In the genomic region with DNA sequence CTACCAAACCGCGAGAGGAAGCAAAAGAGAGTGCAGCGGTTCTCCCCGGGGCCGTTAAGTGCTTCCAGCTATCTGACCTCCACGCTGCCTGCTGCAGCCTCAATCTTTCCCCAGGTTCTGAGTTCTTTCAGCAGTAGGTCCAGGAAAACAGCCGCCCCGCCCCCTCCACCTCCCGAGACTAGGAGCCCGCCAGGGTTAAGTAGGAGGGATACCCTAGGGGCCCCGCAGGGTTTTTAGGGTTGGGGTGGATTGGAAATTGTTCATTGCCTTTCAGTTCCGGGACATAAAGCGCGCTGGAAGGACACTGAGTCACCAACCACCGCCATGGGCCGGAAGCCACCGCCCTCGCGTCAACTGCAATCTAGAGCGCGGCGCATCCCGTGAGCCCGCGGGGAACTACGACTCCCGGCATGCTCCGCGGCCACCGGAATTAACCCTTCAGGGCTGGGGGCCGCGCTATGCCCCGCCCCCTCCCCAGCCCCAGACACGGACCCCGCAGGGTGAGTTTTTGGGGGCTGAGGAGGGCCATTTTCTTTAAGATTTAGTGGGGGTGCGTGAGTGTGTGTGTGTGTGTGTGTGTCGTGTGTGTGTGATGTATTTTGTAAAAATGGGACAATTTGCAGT, we compare ENCODE assay signal across 1 cellular context.
A peak's percentile ranks its signal among the peaks of the same experiment; 100 is the strongest.
TF ChIP-seq lines count a peak whose summit lies in the region.

TSS of gene MYL6B (plus strand) at position 456 of the 624 bp plus-strand sequence. CDS start 1,332 bp downstream, outside the sequence.

TF ChIP-seq in HepG2, 621 proteins besides CTCF, POLR2A, EP300 and RAD21 (continued from another document and continues in another):
- no peak for TF ChIP-seq ZNF782 (CRISPR knock-in tag; IDR thresholded peaks at IDR 0.05; ENCODE audit: borderline replicate concordance)
- TF ChIP-seq LRRFIP1 (CRISPR knock-in tag; conservative IDR thresholded peaks at IDR 0.05): no peak
- no peak for TF ChIP-seq ZNF326 (CRISPR knock-in tag; IDR thresholded peaks at IDR 0.05; ENCODE audit: borderline replicate concordance)
- peak; percentile 81 for TF ChIP-seq GABPA (IDR thresholded peaks at IDR 0.05; ENCODE audit: low read depth, low read length)
- peak; percentile 92 for TF ChIP-seq GABPA (CRISPR knock-in tag; IDR thresholded peaks at IDR 0.05; ENCODE audit: low read depth)
- peak; percentile 95 for TF ChIP-seq NR2C2 (CRISPR knock-in tag; IDR thresholded peaks at IDR 0.05; ENCODE audit: borderline replicate concordance)
- peak; percentile 58; the same call in 1 of the 2 replicates for TF ChIP-seq CREB1 (IDR thresholded peaks at IDR 0.05)
- peak; percentile 68 for TF ChIP-seq CREB1 (CRISPR knock-in tag; IDR thresholded peaks at IDR 0.05)
- TF ChIP-seq ZNF788 (CRISPR knock-in tag; IDR thresholded peaks at IDR 0.05; ENCODE audit: borderline replicate concordance): peak; percentile 74
- TF ChIP-seq ZNF501 (CRISPR knock-in tag; IDR thresholded peaks at IDR 0.05): no peak
- no peak for TF ChIP-seq PRDM15 (CRISPR knock-in tag; IDR thresholded peaks at IDR 0.05)
- TF ChIP-seq ZNF143 (CRISPR knock-in tag; IDR thresholded peaks at IDR 0.05): peak; percentile 94
- TF ChIP-seq NCOR1 (IDR thresholded peaks at IDR 0.05; ENCODE audit: borderline replicate concordance, low read length): no peak; the same call in 1 of the 2 replicates
- 0 out of 2 replicates have a peak, but pooled peaks have one; percentile 22 for TF ChIP-seq ARHGAP35 (CRISPR knock-in tag; IDR thresholded peaks at IDR 0.05; ENCODE audit: borderline replicate concordance)
- no peak for TF ChIP-seq FOSL1 (CRISPR knock-in tag; IDR thresholded peaks at IDR 0.05; ENCODE audit: borderline replicate concordance)
- no peak for TF ChIP-seq FOXJ3 (CRISPR knock-in tag; IDR thresholded peaks at IDR 0.05; ENCODE audit: borderline replicate concordance)
- no peak for TF ChIP-seq ZNF44 (CRISPR knock-in tag; IDR thresholded peaks at IDR 0.05)
- TF ChIP-seq, protein P1, sequence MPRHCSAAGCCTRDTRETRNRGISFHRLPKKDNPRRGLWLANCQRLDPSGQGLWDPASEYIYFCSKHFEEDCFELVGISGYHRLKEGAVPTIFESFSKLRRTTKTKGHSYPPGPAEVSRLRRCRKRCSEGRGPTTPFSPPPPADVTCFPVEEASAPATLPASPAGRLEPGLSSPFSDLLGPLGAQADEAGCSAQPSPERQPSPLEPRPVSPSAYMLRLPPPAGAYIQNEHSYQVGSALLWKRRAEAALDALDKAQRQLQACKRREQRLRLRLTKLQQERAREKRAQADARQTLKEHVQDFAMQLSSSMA (CRISPR knock-in tag; IDR thresholded peaks at IDR 0.05): peak; percentile 81; the same call in 1 of the 2 replicates
- TF ChIP-seq ZNF274 (CRISPR knock-in tag; IDR thresholded peaks at IDR 0.05): no peak
- TF ChIP-seq ZBTB26 (CRISPR knock-in tag; IDR thresholded peaks at IDR 0.05; ENCODE audit: borderline replicate concordance): peak; percentile 80; the same call in 1 of the 2 replicates
- TF ChIP-seq ZNF33B (CRISPR knock-in tag; IDR thresholded peaks at IDR 0.05): no peak
- TF ChIP-seq PPARG (CRISPR knock-in tag; conservative IDR thresholded peaks at IDR 0.05): 0 out of 2 replicates have a peak, but pooled peaks have one; percentile 11
- TF ChIP-seq ZNF264 (CRISPR knock-in tag; IDR thresholded peaks at IDR 0.05): no peak
- peak; percentile 73 for TF ChIP-seq ZFP91 (CRISPR knock-in tag; IDR thresholded peaks at IDR 0.05; ENCODE audit: borderline replicate concordance)
- peak; percentile 61 for TF ChIP-seq ASH2L (IDR thresholded peaks at IDR 0.05; ENCODE audit: insufficient read length, low read depth, low read length)
- TF ChIP-seq HCFC1 (IDR thresholded peaks at IDR 0.05; ENCODE audit: low read depth, low read length): peak; percentile 91
- peak; percentile 82; the same call in 1 of the 2 replicates for TF ChIP-seq POLR2AphosphoS5 (IDR thresholded peaks at IDR 0.05; ENCODE audit: low read depth, low read length)
- peak; percentile 69; the same call in 1 of the 2 replicates for TF ChIP-seq KDM5A (IDR thresholded peaks at IDR 0.05; ENCODE audit: borderline replicate concordance, low read length)
- TF ChIP-seq RXRB (CRISPR knock-in tag; IDR thresholded peaks at IDR 0.05; ENCODE audit: borderline replicate concordance): peak; percentile 45
- peak; percentile 55; the same call in 1 of the 2 replicates for TF ChIP-seq SP5 (CRISPR knock-in tag; IDR thresholded peaks at IDR 0.05; ENCODE audit: borderline replicate concordance, low read depth)
- 0 out of 2 replicates have a peak, but pooled peaks have one; percentile 52 for TF ChIP-seq HDAC2 (CRISPR knock-in tag; IDR thresholded peaks at IDR 0.05)
- peak; percentile 60 for TF ChIP-seq RXRA (CRISPR knock-in tag; IDR thresholded peaks at IDR 0.05)
- TF ChIP-seq ZNF414 (CRISPR knock-in tag; IDR thresholded peaks at IDR 0.05): no peak
- 0 out of 2 replicates have a peak, but pooled peaks have one; percentile 56 for TF ChIP-seq BRD4 (CRISPR knock-in tag; IDR thresholded peaks at IDR 0.05)
- TF ChIP-seq SAP130 (CRISPR knock-in tag; IDR thresholded peaks at IDR 0.05; ENCODE audit: low read depth): peak; percentile 86
- peak; percentile 67; the same call in 1 of the 2 replicates for TF ChIP-seq ZFP90 (CRISPR knock-in tag; IDR thresholded peaks at IDR 0.05; ENCODE audit: borderline replicate concordance)
- 0 out of 2 replicates have a peak, but pooled peaks have one; percentile 48 for TF ChIP-seq ZNF589 (CRISPR knock-in tag; conservative IDR thresholded peaks at IDR 0.05)
- TF ChIP-seq GFI1 (CRISPR knock-in tag; IDR thresholded peaks at IDR 0.05; ENCODE audit: borderline replicate concordance): 0 out of 2 replicates have a peak, but pooled peaks have one; percentile 26
- TF ChIP-seq ZNF552 (CRISPR knock-in tag; IDR thresholded peaks at IDR 0.05; ENCODE audit: borderline replicate concordance): no peak
- TF ChIP-seq ZNF772 (CRISPR knock-in tag; IDR thresholded peaks at IDR 0.05): peak; percentile 59; the same call in 1 of the 2 replicates
- TF ChIP-seq, protein P2, sequence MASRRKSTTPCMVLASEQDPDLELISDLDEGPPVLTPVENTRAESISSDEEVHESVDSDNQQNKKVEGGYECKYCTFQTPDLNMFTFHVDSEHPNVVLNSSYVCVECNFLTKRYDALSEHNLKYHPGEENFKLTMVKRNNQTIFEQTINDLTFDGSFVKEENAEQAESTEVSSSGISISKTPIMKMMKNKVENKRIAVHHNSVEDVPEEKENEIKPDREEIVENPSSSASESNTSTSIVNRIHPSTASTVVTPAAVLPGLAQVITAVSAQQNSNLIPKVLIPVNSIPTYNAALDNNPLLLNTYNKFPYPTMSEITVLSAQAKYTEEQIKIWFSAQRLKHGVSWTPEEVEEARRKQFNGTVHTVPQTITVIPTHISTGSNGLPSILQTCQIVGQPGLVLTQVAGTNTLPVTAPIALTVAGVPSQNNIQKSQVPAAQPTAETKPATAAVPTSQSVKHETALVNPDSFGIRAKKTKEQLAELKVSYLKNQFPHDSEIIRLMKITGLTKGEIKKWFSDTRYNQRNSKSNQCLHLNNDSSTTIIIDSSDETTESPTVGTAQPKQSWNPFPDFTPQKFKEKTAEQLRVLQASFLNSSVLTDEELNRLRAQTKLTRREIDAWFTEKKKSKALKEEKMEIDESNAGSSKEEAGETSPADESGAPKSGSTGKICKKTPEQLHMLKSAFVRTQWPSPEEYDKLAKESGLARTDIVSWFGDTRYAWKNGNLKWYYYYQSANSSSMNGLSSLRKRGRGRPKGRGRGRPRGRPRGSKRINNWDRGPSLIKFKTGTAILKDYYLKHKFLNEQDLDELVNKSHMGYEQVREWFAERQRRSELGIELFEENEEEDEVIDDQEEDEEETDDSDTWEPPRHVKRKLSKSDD (CRISPR knock-in tag; IDR thresholded peaks at IDR 0.05; ENCODE audit: low read depth): peak; percentile 30; the same call in 1 of the 2 replicates
- TF ChIP-seq KAT8 (CRISPR knock-in tag; IDR thresholded peaks at IDR 0.05): peak; percentile 67; the same call in 1 of the 2 replicates
- TF ChIP-seq ZSCAN31 (CRISPR knock-in tag; IDR thresholded peaks at IDR 0.05; ENCODE audit: low read depth): peak; percentile 23; the same call in 1 of the 2 replicates
- no peak for TF ChIP-seq ZNF350 (CRISPR knock-in tag; IDR thresholded peaks at IDR 0.05; ENCODE audit: borderline replicate concordance, low read depth)
- TF ChIP-seq, protein P3, sequence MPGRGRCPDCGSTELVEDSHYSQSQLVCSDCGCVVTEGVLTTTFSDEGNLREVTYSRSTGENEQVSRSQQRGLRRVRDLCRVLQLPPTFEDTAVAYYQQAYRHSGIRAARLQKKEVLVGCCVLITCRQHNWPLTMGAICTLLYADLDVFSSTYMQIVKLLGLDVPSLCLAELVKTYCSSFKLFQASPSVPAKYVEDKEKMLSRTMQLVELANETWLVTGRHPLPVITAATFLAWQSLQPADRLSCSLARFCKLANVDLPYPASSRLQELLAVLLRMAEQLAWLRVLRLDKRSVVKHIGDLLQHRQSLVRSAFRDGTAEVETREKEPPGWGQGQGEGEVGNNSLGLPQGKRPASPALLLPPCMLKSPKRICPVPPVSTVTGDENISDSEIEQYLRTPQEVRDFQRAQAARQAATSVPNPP (CRISPR knock-in tag; IDR thresholded peaks at IDR 0.05): no peak
- 0 out of 2 replicates have a peak, but pooled peaks have one; percentile 34 for TF ChIP-seq MAF1 (CRISPR knock-in tag; IDR thresholded peaks at IDR 0.05; ENCODE audit: borderline replicate concordance)
- TF ChIP-seq, protein P4, sequence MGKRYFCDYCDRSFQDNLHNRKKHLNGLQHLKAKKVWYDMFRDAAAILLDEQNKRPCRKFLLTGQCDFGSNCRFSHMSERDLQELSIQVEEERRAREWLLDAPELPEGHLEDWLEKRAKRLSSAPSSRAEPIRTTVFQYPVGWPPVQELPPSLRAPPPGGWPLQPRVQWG (CRISPR knock-in tag; IDR thresholded peaks at IDR 0.05; ENCODE audit: borderline replicate concordance, low read depth): no peak
- TF ChIP-seq NR2F6 (IDR thresholded peaks at IDR 0.05): no peak
- TF ChIP-seq NR2F6 (CRISPR knock-in tag; IDR thresholded peaks at IDR 0.05): peak; percentile 28; the same call in 1 of the 2 replicates
- TF ChIP-seq DNMT3B (CRISPR knock-in tag; conservative IDR thresholded peaks at IDR 0.05): no peak
